ENCODE assay signal across 9 cellular contexts in the genomic region with DNA sequence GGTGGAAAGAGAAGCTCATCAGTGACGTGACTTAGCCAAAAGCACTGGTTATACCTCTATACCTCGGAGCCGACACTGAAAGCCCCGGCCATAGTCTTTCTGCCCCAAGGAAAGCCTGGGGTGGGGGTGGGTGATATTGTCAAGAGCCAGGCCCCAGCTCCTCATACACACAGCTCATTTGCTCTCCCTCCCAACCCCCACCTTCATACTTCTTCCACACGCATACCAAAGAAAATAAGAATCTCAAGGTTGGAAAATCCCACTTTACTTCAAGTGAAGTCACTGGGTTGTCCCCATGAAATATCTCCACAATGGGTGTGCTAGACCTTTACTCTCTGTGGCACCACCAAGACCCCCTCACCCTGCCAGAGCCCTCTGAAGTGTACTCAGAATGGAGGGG. TPM values are rescaled to one million over a fixed set of nuclear protein-coding genes. Genes with fewer than 3 reads are reported as not detected.
DNase-seq lines count a peak whose midpoint lies in the region; ATAC-seq and TF ChIP-seq lines count a peak whose summit lies in the region.
"Had no signal": no experiment of that assay in that cellular context is flagged by ENCODE, and none has a peak within 500 bp of the region (broad histone marks: within the 10 kb centered on the region; RNA-seq: fewer than 3 reads in every experiment).

No MANE protein-coding gene starts in this region.

- no peak for TF ChIP-seq CTCF in DOHH2 (IDR thresholded peaks at IDR 0.05; ENCODE audit: low read depth, low read length, poor library complexity, severe bottlenecking)
- no peak for TF ChIP-seq CTCF in fibroblast of villous mesenchyme (IDR thresholded peaks at IDR 0.05; ENCODE audit: insufficient read depth, low read depth, low read length)
- no peak for TF ChIP-seq CTCF in GM13976 (IDR thresholded peaks at IDR 0.05; ENCODE audit: borderline replicate concordance, control extremely low read depth, extremely low read depth, insufficient read depth, missing control alignments)

- in situ Hi-C loops in GM13976 (cut with MboI; ENCODE audit: low sequenced_read_pairs, unreplicated experiment) = no loop called here

- no peaks in the 10 kb centered on the region for H3K9me2 ChIP-seq in DOHH2 (replicated peaks; ENCODE audit: control insufficient read depth, low read length)

- no peaks in the 10 kb centered on the region for H4K20me1 ChIP-seq in DOHH2 (ENCODE audit: control insufficient read depth, insufficient read depth, low read depth, low read length)

- peaks cover 54 to 64% (median 58%) of the 10 kb centered on the region in 3 donors for H3K4me1 Mint-ChIP-seq in T-cell
- peaks cover 65% of the 10 kb centered on the region for H3K4me1 Mint-ChIP-seq in stimulated activated effector memory CD8-positive, alpha-beta T cell treated with anti-CD3 and anti-CD28 coated beads, Interleukin-12 subunit alpha, Interleukin-12 subunit beta, amount 100 ng/mL, for 72 hours

- peaks cover 5% of the 10 kb centered on the region for H3F3A ChIP-seq in DOHH2 (ENCODE audit: control insufficient read depth, insufficient read depth)

- peaks cover 52% of the 10 kb centered on the region for H3K79me2 ChIP-seq in DOHH2 (ENCODE audit: control insufficient read depth, low read length)

- no peak for ATAC-seq in T-cell (replicated peaks in 1 of 4)
- ATAC-seq in stimulated activated effector memory CD8-positive, alpha-beta T cell treated with anti-CD3 and anti-CD28 coated beads, Interleukin-12 subunit alpha, Interleukin-12 subunit beta, amount 100 ng/mL, for 72 hours = no peak
- no peak for ATAC-seq in HG02588 (IDR thresholded peaks at IDR 0.05; ENCODE audit: unreplicated experiment)

- H3K27ac Mint-ChIP-seq in T-cell = peak overlapping the region; percentile 99
- H3K27ac Mint-ChIP-seq in stimulated activated effector memory CD8-positive, alpha-beta T cell treated with anti-CD3 and anti-CD28 coated beads, Interleukin-12 subunit alpha, Interleukin-12 subunit beta, amount 100 ng/mL, for 72 hours = peak overlapping the region; percentile 96

- peak overlapping the region; percentile 94 to 97 (median 94) for H3K4me3 Mint-ChIP-seq in T-cell
- peak overlapping the region; percentile 94 for H3K4me3 Mint-ChIP-seq in stimulated activated effector memory CD8-positive, alpha-beta T cell treated with anti-CD3 and anti-CD28 coated beads, Interleukin-12 subunit alpha, Interleukin-12 subunit beta, amount 100 ng/mL, for 72 hours

- POLR2A ChIA-PET in T-cell (lab: Charles Lee) = interaction anchor here (0.6 to 2.2 kb wide), 4 partner anchors 19 to 310 kb away, joined by 3 to 11 read pairs (median 6); no protein-coding TSS in a partner anchor

- DNase-seq in T-cell = no peak
- no peak for DNase-seq in fibroblast of villous mesenchyme (ENCODE audit: low read depth)
- DNase-seq in stimulated activated effector memory CD8-positive, alpha-beta T cell treated with anti-CD3 and anti-CD28 coated beads, Interleukin-12 subunit alpha, Interleukin-12 subunit beta, amount 100 ng/mL, for 72 hours (ENCODE audit: low spot score in 2 of 2) = no peak
- no peak for DNase-seq in NCI-H146 treated with DMSO at 0.1 percent for 48 hours (lab: John Stamatoyannopoulos, UW; ENCODE audit: unreplicated experiment)
- DNase-seq in GM13976 (ENCODE audit: low spot score) = no peak
- no peak for DNase-seq in stimulated activated CD4-positive, alpha-beta T cell treated with anti-CD3 and anti-CD28 coated beads, Interleukin-4, amount 100 ng/mL, for 1 hour
- DNase-seq: HCEC 1CT had no signal

- peaks cover 25% of the 10 kb centered on the region for H3K36me3 Mint-ChIP-seq in T-cell
- peaks cover 27% of the 10 kb centered on the region for H3K36me3 Mint-ChIP-seq in stimulated activated effector memory CD8-positive, alpha-beta T cell treated with anti-CD3 and anti-CD28 coated beads, Interleukin-12 subunit alpha, Interleukin-12 subunit beta, amount 100 ng/mL, for 72 hours

- H3K27ac ChIP-seq in DOHH2 (ENCODE audit: low read depth, low read length) = no peak overlapping the region

- H3K9me3 ChIP-seq in DOHH2 (ENCODE audit: control insufficient read depth, insufficient read depth, low read length) = no peaks in the 10 kb centered on the region

- H3K36me3 ChIP-seq in DOHH2 (ENCODE audit: control insufficient read depth, low read length) = peaks cover 35% of the 10 kb centered on the region

- no peaks in the 10 kb centered on the region for H3K27me3 ChIP-seq in DOHH2 (ENCODE audit: control insufficient read depth, low read length)

- CTCF ChIA-PET in T-cell (lab: Charles Lee) = interaction anchor here (1.0 to 2.2 kb wide), 8 partner anchors 11 to 145 kb away, joined by 3 to 13 read pairs (median 6); a partner anchor contains a TSS

- H3K9me3 Mint-ChIP-seq in T-cell = peaks cover 0 to 4% (median 0%) of the 10 kb centered on the region in 3 donors
- no peaks in the 10 kb centered on the region for H3K9me3 Mint-ChIP-seq in stimulated activated effector memory CD8-positive, alpha-beta T cell treated with anti-CD3 and anti-CD28 coated beads, Interleukin-12 subunit alpha, Interleukin-12 subunit beta, amount 100 ng/mL, for 72 hours

- peak overlapping the region; percentile 97 for H3K4me3 ChIP-seq in DOHH2 (ENCODE audit: low read length)
- H3K4me3 ChIP-seq in fibroblast of villous mesenchyme (ENCODE audit: low read depth, low read length) = peak overlapping the region; percentile 80

- no peaks in the 10 kb centered on the region for H3K27me3 Mint-ChIP-seq in T-cell

- H3K4me1 ChIP-seq in DOHH2 (ENCODE audit: control insufficient read depth, low read length) = peaks cover 28% of the 10 kb centered on the region

- peak overlapping the region; percentile 89 for H3K4me2 ChIP-seq in DOHH2 (ENCODE audit: low read length)

RNA-seq across cellular contexts. Expression of a gene that starts 27.1 kb away (rescaled TPM):
- 100 to 1,000 TPM in 3 of 5 donors, 10 to 100 TPM in 2; 83.1 to 198 (median 145) TPM for total RNA-seq in T-cell
- 98.6 and 104 TPM in 2 replicates for total RNA-seq in fibroblast of villous mesenchyme

RNA-seq across cellular contexts. Expression of a gene that starts 31.4 kb away (rescaled TPM):
- total RNA-seq in T-cell = 10 to 100 TPM; 26.9 to 61.7 (median 54.9) TPM
- total RNA-seq in fibroblast of villous mesenchyme = 12.5 and 15.1 TPM in 2 replicates
